Comparison of ENCODE assay signal across 8 cellular contexts in genomic region chr21:34243562-34243961, GRCh38.
DNase-seq lines count a peak whose midpoint lies in the region; ATAC-seq and TF ChIP-seq lines count a peak whose summit lies in the region.

No MANE protein-coding gene starts in this region.

- H3K9ac ChIP-seq in mammary epithelial cell (ENCODE audit: insufficient read depth, low read length), result no peak overlapping the region

- no peaks in the 10 kb centered on the region for H3K4me1 Mint-ChIP-seq in activated T-cell treated with anti-CD3 and anti-CD28 coated beads, Interleukin-2, amount 50 U/mL, for 4 hours (ENCODE audit: low read depth)
- no peaks in the 10 kb centered on the region for H3K4me1 Mint-ChIP-seq in nephron progenitor cell

- BruUV-seq in mammary epithelial cell (replicated peaks; lab: Mats Ljungman, UMichigan), result no TSS peak

- dilution Hi-C loops in mammary epithelial cell (cut with HindIII; ENCODE audit: low sequenced_read_pairs), result no loop called here

- H3K36me3 Mint-ChIP-seq in activated T-cell treated with anti-CD3 and anti-CD28 coated beads, Interleukin-2, amount 50 U/mL, for 4 hours (ENCODE audit: insufficient read depth), result no peaks in the 10 kb centered on the region
- peaks cover 12% of the 10 kb centered on the region for H3K36me3 Mint-ChIP-seq in nephron progenitor cell (ENCODE audit: low read depth)

- peak; percentile 10 for DNase-seq in activated T-cell treated with anti-CD3 and anti-CD28 coated beads, Interleukin-2, amount 50 U/mL, for 4 hours
- DNase-seq in activated T-cell treated with anti-CD3 and anti-CD28 coated beads for 4 hours (no peak), NCI-H82 treated with DMSO at 0.1 percent for 48 hours (lab: John Stamatoyannopoulos, UW; ENCODE audit: unreplicated experiment) (peak; percentile 12), mammary epithelial cell (peak; percentile 16), nephron progenitor cell (peak; percentile 4)

- no peaks in the 10 kb centered on the region for H3K4me1 ChIP-seq in mammary epithelial cell (ENCODE audit: insufficient read depth, low read length)

- no peak overlapping the region for H3K4me2 ChIP-seq in mammary epithelial cell (ENCODE audit: insufficient read depth, low read depth, low read length)

- peak; percentile 55 to 74 for TF ChIP-seq CTCF in mammary epithelial cell (conservative IDR thresholded peaks at IDR 0.05 in 1 of 2, IDR thresholded peaks at IDR 0.05 in 1 of 2; ENCODE audit: extremely low read depth in 1 of 2, insufficient read depth in 1 of 2, low read depth in 1 of 2, low read length in 2 of 2)
- peak; percentile 32 for TF ChIP-seq CTCF in nephron progenitor cell (IDR thresholded peaks at IDR 0.05)

- peak in 1 of 2 donors; percentile 23 for ATAC-seq in activated T-cell treated with anti-CD3 and anti-CD28 coated beads, Interleukin-2, amount 50 U/mL, for 4 hours
- no peak for ATAC-seq in HG03354 (IDR thresholded peaks at IDR 0.05; ENCODE audit: poor library complexity, severe bottlenecking, unreplicated experiment)
- no peak for ATAC-seq in HG02642 (IDR thresholded peaks at IDR 0.05; ENCODE audit: poor library complexity, unreplicated experiment)
- no peak for ATAC-seq in HG02981 (IDR thresholded peaks at IDR 0.05; ENCODE audit: unreplicated experiment)

- H3K4me3 ChIP-seq in mammary epithelial cell (replicated peaks in 1 of 3; ENCODE audit: insufficient read depth in 1 of 3, low read depth in 2 of 3, low read length in 3 of 3), result no peak overlapping the region

- intact Hi-C loops in mammary epithelial cell (cut with micrococcal nuclease), result loop anchor here (2.0 to 10.0 kb wide), 2 partner anchors 105 to 169 kb away; partner anchors contain the start of genes MRPS6 and SLC5A3

- no peaks in the 10 kb centered on the region for H3K27me3 Mint-ChIP-seq in activated T-cell treated with anti-CD3 and anti-CD28 coated beads, Interleukin-2, amount 50 U/mL, for 4 hours (ENCODE audit: low read depth)
- H3K27me3 Mint-ChIP-seq in nephron progenitor cell (ENCODE audit: low read depth, poor library complexity), result peaks cover 8% of the 10 kb centered on the region

- H3K4me3 Mint-ChIP-seq in activated T-cell treated with anti-CD3 and anti-CD28 coated beads, Interleukin-2, amount 50 U/mL, for 4 hours, result no peak overlapping the region
- no peak overlapping the region for H3K4me3 Mint-ChIP-seq in nephron progenitor cell

- no peak overlapping the region for H3K27ac Mint-ChIP-seq in nephron progenitor cell

- H3K36me3 ChIP-seq in mammary epithelial cell (ENCODE audit: insufficient read depth, low read length), result no peaks in the 10 kb centered on the region

- H4K20me1 ChIP-seq in mammary epithelial cell (ENCODE audit: insufficient read depth, low read length), result no peaks in the 10 kb centered on the region

- no peak overlapping the region for H2AFZ ChIP-seq in mammary epithelial cell (ENCODE audit: low read depth, low read length)

- in situ Hi-C loops in mammary epithelial cell (cut with MboI; ENCODE audit: low sequenced_read_pairs in 2 of 2), result loop anchor here (10.0 to 25.0 kb wide), 3 partner anchors 319 to 419 kb away; partner anchors contain the start of genes ATP5PO (in 1 of the 2) and CLIC6 (in 1 of the 2)

- H3K9me3 ChIP-seq in mammary epithelial cell (replicated peaks; ENCODE audit: insufficient read depth, low read length), result no peaks in the 10 kb centered on the region

- H3K27ac ChIP-seq in mammary epithelial cell (ENCODE audit: insufficient read depth, low read depth, low read length), result no peak overlapping the region

- CTCF ChIA-PET in mammary epithelial cell (lab: Charles Lee; ENCODE audit: low non-redundant PET), result interaction anchor here (0.7 kb wide), 1 partner anchor 1010 kb away, joined by 4 read pairs; no protein-coding TSS in a partner anchor

- H3K79me2 ChIP-seq in mammary epithelial cell (ENCODE audit: insufficient read depth, low read length), result no peaks in the 10 kb centered on the region

- 43% methylated on average over 1 of the region's 1 CpG for WGBS in mammary epithelial cell (ENCODE audit: low coverage, missing lambda C conversion rate)

- no peaks in the 10 kb centered on the region for H3K27me3 ChIP-seq in mammary epithelial cell (ENCODE audit: insufficient read depth, low read length)

- peaks cover 5% of the 10 kb centered on the region for H3K9me3 Mint-ChIP-seq in activated T-cell treated with anti-CD3 and anti-CD28 coated beads, Interleukin-2, amount 50 U/mL, for 4 hours
- H3K9me3 Mint-ChIP-seq in nephron progenitor cell, result peaks cover 21% of the 10 kb centered on the region
